In genomic region chr1:156148236-156148635, GRCh38 we compare ENCODE assay signal across 11 cellular contexts. TPM values are rescaled to one million over a fixed set of nuclear protein-coding genes. Genes with fewer than 3 reads are reported as not detected.
DNase-seq lines count a peak whose midpoint lies in the region; ATAC-seq and TF ChIP-seq lines count a peak whose summit lies in the region.
"Had no signal": no experiment of that assay in that cellular context is flagged by ENCODE, and none has a peak within 500 bp of the region (broad histone marks: within the 10 kb centered on the region; RNA-seq: fewer than 3 reads in every experiment).

No MANE protein-coding gene starts in this region.

- H3K36me3 ChIP-seq in KOPT-K1 (ENCODE audit: insufficient read depth, low read length) (no peaks in the 10 kb centered on the region), ascending aorta (no peaks in the 10 kb centered on the region)
- H3K36me3 ChIP-seq: vagina had no signal

- peaks cover 12 to 15% of the 10 kb centered on the region in 2 donors for H3K4me1 ChIP-seq in ascending aorta

- no peaks in the 10 kb centered on the region for H3K9me3 Mint-ChIP-seq in activated CD4-positive, alpha-beta memory T cell treated with anti-CD3 and anti-CD28 coated beads for 36 hours
- H3K9me3 Mint-ChIP-seq in memory B cell = no peaks in the 10 kb centered on the region

- H3K4me3 Mint-ChIP-seq in activated CD4-positive, alpha-beta memory T cell treated with anti-CD3 and anti-CD28 coated beads for 36 hours = no peak overlapping the region
- peak overlapping the region; percentile 49 for H3K4me3 Mint-ChIP-seq in memory B cell

- peak; percentile 83 for DNase-seq in GDM1 (lab: John Stamatoyannopoulos, UW)
- no peak for DNase-seq in activated CD4-positive, alpha-beta memory T cell treated with anti-CD3 and anti-CD28 coated beads for 36 hours
- no peak for DNase-seq in memory B cell (ENCODE audit: low spot score in 2 of 2)
- DNase-seq in DMS53 treated with DMSO at 0.1 percent for 48 hours (lab: John Stamatoyannopoulos, UW; ENCODE audit: unreplicated experiment) = no peak
- DNase-seq in A172 (ENCODE audit: low spot score) = no peak
- DNase-seq in ascending aorta (ENCODE audit: low spot score in 2 of 2) = no peak
- DNase-seq: NK-92 treated with Interleukin-12 subunit alpha and Interleukin-12 subunit beta, amount 100 ng/mL, for 24 hours had no signal

- H3K27ac ChIP-seq in KOPT-K1 (ENCODE audit: low read depth, low read length, poor library complexity, severe bottlenecking) = peak overlapping the region; percentile 43
- no peak overlapping the region for H3K27ac ChIP-seq in ascending aorta
- H3K27ac ChIP-seq: vagina had no signal

- H3K9me3 ChIP-seq in KOPT-K1 (ENCODE audit: insufficient read depth, low read length, poor library complexity, severe bottlenecking) (no peaks in the 10 kb centered on the region), ascending aorta (no peaks in the 10 kb centered on the region)
- H3K9me3 ChIP-seq: vagina had no signal

- ATAC-seq in memory B cell (ENCODE audit: low read depth) (peak; percentile 64), GM19395 (IDR thresholded peaks at IDR 0.05; ENCODE audit: unreplicated experiment) (no peak)

- no peak for TF ChIP-seq CTCF in ascending aorta (IDR thresholded peaks at IDR 0.05)

- peak overlapping the region; percentile 32 for H3K27ac Mint-ChIP-seq in activated CD4-positive, alpha-beta memory T cell treated with anti-CD3 and anti-CD28 coated beads for 36 hours
- no peak overlapping the region for H3K27ac Mint-ChIP-seq in memory B cell

- H3K27me3 ChIP-seq in ascending aorta = no peaks in the 10 kb centered on the region
- H3K27me3 ChIP-seq: vagina had no signal

- H3K36me3 Mint-ChIP-seq in activated CD4-positive, alpha-beta memory T cell treated with anti-CD3 and anti-CD28 coated beads for 36 hours = no peaks in the 10 kb centered on the region
- no peaks in the 10 kb centered on the region for H3K36me3 Mint-ChIP-seq in memory B cell

- intact Hi-C loops in activated CD4-positive, alpha-beta memory T cell treated with anti-CD3 and anti-CD28 coated beads for 36 hours (cut with micrococcal nuclease) = loop anchor here (5.0 kb wide), 1 partner anchor 189 kb away; the partner anchor contains the start of genes CCT3 and TSACC
- intact Hi-C loops in ascending aorta (cut with DNase I) = loop anchor here (5.0 to 10.0 kb wide), 2 partner anchors 44 to 193 kb away; partner anchors contain the start of gene SLC25A44

- peaks cover 48% of the 10 kb centered on the region for H3K4me1 Mint-ChIP-seq in activated CD4-positive, alpha-beta memory T cell treated with anti-CD3 and anti-CD28 coated beads for 36 hours (ENCODE audit: low read depth)
- peaks cover 38% of the 10 kb centered on the region for H3K4me1 Mint-ChIP-seq in memory B cell

- H3K27me3 Mint-ChIP-seq in activated CD4-positive, alpha-beta memory T cell treated with anti-CD3 and anti-CD28 coated beads for 36 hours = no peaks in the 10 kb centered on the region
- H3K27me3 Mint-ChIP-seq in memory B cell = peaks cover 18% of the 10 kb centered on the region

- POLR2A ChIA-PET in activated CD4-positive, alpha-beta memory T cell treated with anti-CD3 and anti-CD28 coated beads for 36 hours (lab: Charles Lee) = interaction anchor here (0.5 to 4.8 kb wide), 5 partner anchors 66 to 139 kb away, joined by 3 to 18 read pairs (median 7); partner anchors contain the start of gene PMF1

- CTCF ChIA-PET in activated CD4-positive, alpha-beta memory T cell treated with anti-CD3 and anti-CD28 coated beads for 36 hours (lab: Charles Lee) = interaction anchor here (1.1 to 18.7 kb wide), 7 partner anchors 13 to 77 kb away, joined by 3 to 310 read pairs (median 6); partner anchors contain the start of gene SLC25A44

- no peak overlapping the region for H3K4me3 ChIP-seq in ascending aorta
- H3K4me3 ChIP-seq: coronary artery, vagina had no signal

RNA-seq across cellular contexts. Expression of gene SEMA4A, which starts 5.1 kb away (rescaled TPM):
- total RNA-seq in activated CD4-positive, alpha-beta memory T cell treated with anti-CD3 and anti-CD28 coated beads for 36 hours = 10 to 100 TPM; 68.2 to 75.1 TPM
- 0.31 TPM in 1 of 2 replicates, not detected in the other for total RNA-seq in A172 (2014; rRNA removed; shearing (Covaris generic))
- total RNA-seq in ascending aorta = 0.64 TPM

RNA-seq across cellular contexts. Expression of gene LMNA, which starts 33.7 kb away (rescaled TPM):
- 100 to 1,000 TPM; 210 to 211 TPM for total RNA-seq in activated CD4-positive, alpha-beta memory T cell treated with anti-CD3 and anti-CD28 coated beads for 36 hours
- total RNA-seq in A172 (2014; rRNA removed; shearing (Covaris generic)) = 1,695 and 2,065 TPM in 2 replicates
- 783 TPM for total RNA-seq in ascending aorta

RNA-seq across cellular contexts. Expression of gene SLC25A44, which starts 45.7 kb away (rescaled TPM):
- total RNA-seq in activated CD4-positive, alpha-beta memory T cell treated with anti-CD3 and anti-CD28 coated beads for 36 hours = 10 to 100 TPM; 61.3 to 62.2 TPM
- 25.2 and 35.8 TPM in 2 replicates for total RNA-seq in A172 (2014; rRNA removed; shearing (Covaris generic))
- total RNA-seq in ascending aorta = 13.5 TPM

Comparison
In these comparisons a context has a peak if more than half of its experiments do, and no peak if none do; other contexts are left out.
1. RNA of gene SEMA4A, which starts 5.1 kb away (total RNA-seq): 68.2 to 75.1 TPM in activated CD4-positive, alpha-beta memory T cell treated with anti-CD3 and anti-CD28 coated beads for 36 hours; 0.64 TPM in ascending aorta (single experiment) and 0.31 TPM in A172; every median in the first group is over 10 times any median in the second.